In genomic region chr11:112744041-112744440, GRCh38 we compare ENCODE assay signal across 1 cellular context.
TF ChIP-seq lines count a peak whose summit lies in the region.

No MANE protein-coding gene starts in this region.

TF ChIP-seq in SK-N-SH treated with all-trans-retinoic acid at 6 μM for 48 hours, 23 proteins besides CTCF, POLR2A, EP300 and RAD21 (continued from another document):
- TF ChIP-seq TSHZ2 (CRISPR knock-in tag; IDR thresholded peaks at IDR 0.05) (no peak), SNAI2 (CRISPR knock-in tag; IDR thresholded peaks at IDR 0.05) (no peak)
